Comparison of ENCODE assay signal across 35 cellular contexts in the genomic region with DNA sequence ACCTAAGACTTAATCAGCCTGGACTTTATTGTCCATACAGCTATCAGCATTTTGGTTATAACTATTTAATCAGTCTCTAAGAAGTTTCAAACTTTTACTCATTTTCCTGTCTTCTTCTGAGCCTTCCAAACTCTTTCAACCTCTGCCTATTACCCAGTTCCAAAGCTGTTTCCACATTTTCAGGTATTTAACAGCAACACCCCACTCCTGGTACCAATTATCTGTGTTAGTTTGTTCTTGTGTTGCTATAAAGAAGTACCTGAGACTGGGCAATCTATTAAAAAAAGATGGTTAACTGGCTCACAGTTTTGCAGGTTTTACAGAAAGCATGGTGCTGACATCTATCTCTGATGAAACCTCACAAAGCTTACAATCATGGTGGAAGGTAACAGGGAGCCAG.
"Had no signal": no experiment of that assay in that cellular context is flagged by ENCODE, and none has a peak within 500 bp of the region (broad histone marks: within the 10 kb centered on the region; RNA-seq: fewer than 3 reads in every experiment).

No MANE protein-coding gene starts in this region.

- H3K4me3 Mint-ChIP-seq: activated B cell treated with CpG ODN at 0.5 μM for 24 hours; activated CD4-positive, alpha-beta memory T cell treated with anti-CD3 and anti-CD28 coated beads for 36 hours; activated CD4-positive, alpha-beta T cell treated with anti-CD3 and anti-CD28 coated beads, Interleukin-2, amount 10 ng/mL, durations not matched to agents 24 days and 14 days; activated CD8-positive, alpha-beta T cell treated with anti-CD3 and anti-CD28 coated beads for 36 hours; activated naive CD4-positive, alpha-beta T cell treated with anti-CD3 and anti-CD28 coated beads for 36 hours; activated naive CD8-positive, alpha-beta T cell treated with anti-CD3 and anti-CD28 coated beads for 36 hours; activated T-cell treated with anti-CD3 and anti-CD28 coated beads, Interleukin-2, amount 50 U/mL, for 4 hours; activated T-cell treated with anti-CD3 and anti-CD28 coated beads, Interleukin-2, amount 50 U/mL, for 72 hours; activated T-helper 1 cell treated with anti-CD3 and anti-CD28 coated beads, Interleukin-12 subunit alpha, Interleukin-12 subunit beta, Interleukin-2, Interleukin-4 antibody, amounts not matched to agents 30 ng/mL and 10 ng/mL and 1 ng/mL, durations not matched to agents 14 hours and 24 hours and 36 hours; activated T-helper 17 cell treated with anti-CD3 and anti-CD28 coated beads, Interleukin-2, amount 50 U/mL, for 72 hours; T-helper 1 cell treated with Interleukin-12 subunit alpha and Interleukin-12 subunit beta and Interleukin-4 antibody, amounts not matched to agents 30 μg/mL and 1 μg/mL, for 36 hours; T-helper 2 cell treated with Interferon-gamma antibody and Interleukin-4, amounts not matched to agents 5 μg/mL and 100 μg/mL, for 36 hours had no signal

- H3K27ac Mint-ChIP-seq: activated B cell treated with CpG ODN at 0.5 μM for 24 hours; activated CD4-positive, alpha-beta memory T cell treated with anti-CD3 and anti-CD28 coated beads for 36 hours; activated CD4-positive, alpha-beta T cell treated with anti-CD3 and anti-CD28 coated beads, Interleukin-2, amount 10 ng/mL, durations not matched to agents 24 days and 14 days; activated CD8-positive, alpha-beta T cell treated with anti-CD3 and anti-CD28 coated beads for 36 hours; activated naive CD4-positive, alpha-beta T cell treated with anti-CD3 and anti-CD28 coated beads for 36 hours; activated naive CD4-positive, alpha-beta T cell treated with anti-CD3 and anti-CD28 coated beads, Interleukin-2, amount 50 U/mL, for 72 hours; activated naive CD8-positive, alpha-beta T cell treated with anti-CD3 and anti-CD28 coated beads for 36 hours; activated T-cell treated with anti-CD3 and anti-CD28 coated beads, Interleukin-2, amount 50 U/mL, for 72 hours; activated T-helper 1 cell treated with anti-CD3 and anti-CD28 coated beads, Interleukin-12 subunit alpha, Interleukin-12 subunit beta, Interleukin-2, Interleukin-4 antibody, amounts not matched to agents 30 ng/mL and 10 ng/mL and 1 ng/mL, durations not matched to agents 14 hours and 24 hours and 36 hours; activated T-helper 17 cell treated with anti-CD3 and anti-CD28 coated beads, Interleukin-2, amount 50 U/mL, for 72 hours; T-helper 1 cell treated with Interleukin-12 subunit alpha and Interleukin-12 subunit beta and Interleukin-4 antibody, amounts not matched to agents 30 μg/mL and 1 μg/mL, for 36 hours; T-helper 2 cell treated with Interferon-gamma antibody and Interleukin-4, amounts not matched to agents 5 μg/mL and 100 μg/mL, for 36 hours had no signal

- H3K4me3 ChIP-seq: adrenal gland, body of pancreas, breast epithelium had no signal

- H3K4me1 ChIP-seq: adrenal gland, body of pancreas, breast epithelium had no signal

- H3K27me3 Mint-ChIP-seq: activated B cell treated with CpG ODN at 0.5 μM for 24 hours; activated CD4-positive, alpha-beta memory T cell treated with anti-CD3 and anti-CD28 coated beads for 36 hours; activated CD4-positive, alpha-beta T cell treated with anti-CD3 and anti-CD28 coated beads, Interleukin-2, amount 10 ng/mL, durations not matched to agents 24 days and 14 days; activated CD8-positive, alpha-beta T cell treated with anti-CD3 and anti-CD28 coated beads for 36 hours; activated naive CD8-positive, alpha-beta T cell treated with anti-CD3 and anti-CD28 coated beads for 36 hours; activated T-helper 17 cell treated with anti-CD3 and anti-CD28 coated beads, Interleukin-2, amount 50 U/mL, for 72 hours had no signal

- H3K36me3 ChIP-seq: adrenal gland, breast epithelium had no signal

- H3K27ac ChIP-seq: adrenal gland, body of pancreas, brain microvascular endothelial cell, breast epithelium, VCaP had no signal

- DNase-seq: activated B cell treated with CpG ODN at 0.5 μM for 24 hours; activated CD4-positive, alpha-beta memory T cell treated with anti-CD3 and anti-CD28 coated beads for 36 hours; activated CD4-positive, alpha-beta T cell treated with anti-CD3 and anti-CD28 coated beads for 4 hours; activated CD4-positive, alpha-beta T cell treated with anti-CD3 and anti-CD28 coated beads, Interleukin-2, amount 10 ng/mL, durations not matched to agents 24 days and 14 days; activated CD4-positive, alpha-beta T cell treated with anti-CD3 and anti-CD28 coated beads, Interleukin-2, amount 50 U/mL, for 1 hour; activated CD4-positive, alpha-beta T cell treated with anti-CD3 and anti-CD28 coated beads, Interleukin-2, amount 50 U/mL, for 4 hours; activated CD4-positive, CD25-positive, alpha-beta regulatory T cell treated with anti-CD3 and anti-CD28 coated beads, Interleukin-2, amount 50 U/mL, for 72 hours; activated CD8-positive, alpha-beta memory T cell treated with anti-CD3 and anti-CD28 coated beads, Interleukin-2, amount 50 U/mL, for 4 hours; activated CD8-positive, alpha-beta T cell treated with anti-CD3 and anti-CD28 coated beads for 36 hours; activated effector memory CD4-positive, alpha-beta T cell treated with anti-CD3 and anti-CD28 coated beads, Interleukin-2, amount 50 U/mL, for 16 hours; activated gamma-delta T cell treated with Interleukin-2 at 50 U/mL for 16 hours; activated naive CD4-positive, alpha-beta T cell; activated naive CD4-positive, alpha-beta T cell treated with anti-CD3 and anti-CD28 coated beads for 36 hours; activated naive CD4-positive, alpha-beta T cell treated with anti-CD3 and anti-CD28 coated beads, Interleukin-2, amount 50 U/mL, for 16 hours; activated naive CD8-positive, alpha-beta T cell treated with anti-CD3 and anti-CD28 coated beads for 36 hours; activated T-cell treated with anti-CD3 and anti-CD28 coated beads for 4 hours; activated T-cell treated with anti-CD3 and anti-CD28 coated beads, Interleukin-2, amount 50 U/mL, for 1 hour; activated T-cell treated with anti-CD3 and anti-CD28 coated beads, Interleukin-2, amount 50 U/mL, for 4 hours; activated T-cell treated with anti-CD3 and anti-CD28 coated beads, Interleukin-2, amount 50 U/mL, for 72 hours; adrenal gland; amniotic stem cell; aorta; body of pancreas; brain microvascular endothelial cell; central memory CD4-positive, alpha-beta T cell; T-helper 1 cell; T-helper 2 cell; T-helper 9 cell had no signal

- H3K4me1 Mint-ChIP-seq: activated B cell treated with CpG ODN at 0.5 μM for 24 hours; activated CD4-positive, alpha-beta T cell treated with anti-CD3 and anti-CD28 coated beads, Interleukin-2, amount 10 ng/mL, durations not matched to agents 24 days and 14 days; activated naive CD8-positive, alpha-beta T cell treated with anti-CD3 and anti-CD28 coated beads for 36 hours; activated T-helper 17 cell treated with anti-CD3 and anti-CD28 coated beads, Interleukin-2, amount 50 U/mL, for 72 hours had no signal

- ATAC-seq: activated CD8-positive, alpha-beta T cell treated with anti-CD3 and anti-CD28 coated beads for 36 hours; activated naive CD4-positive, alpha-beta T cell treated with anti-CD3 and anti-CD28 coated beads, Interleukin-2, amount 50 U/mL, for 72 hours; activated T-cell treated with anti-CD3 and anti-CD28 coated beads, Interleukin-2, amount 50 U/mL, for 4 hours; activated T-cell treated with anti-CD3 and anti-CD28 coated beads, Interleukin-2, amount 50 U/mL, for 72 hours; activated T-helper 17 cell treated with anti-CD3 and anti-CD28 coated beads, Interleukin-2, amount 50 U/mL, for 72 hours; body of pancreas had no signal
